In the genomic region with DNA sequence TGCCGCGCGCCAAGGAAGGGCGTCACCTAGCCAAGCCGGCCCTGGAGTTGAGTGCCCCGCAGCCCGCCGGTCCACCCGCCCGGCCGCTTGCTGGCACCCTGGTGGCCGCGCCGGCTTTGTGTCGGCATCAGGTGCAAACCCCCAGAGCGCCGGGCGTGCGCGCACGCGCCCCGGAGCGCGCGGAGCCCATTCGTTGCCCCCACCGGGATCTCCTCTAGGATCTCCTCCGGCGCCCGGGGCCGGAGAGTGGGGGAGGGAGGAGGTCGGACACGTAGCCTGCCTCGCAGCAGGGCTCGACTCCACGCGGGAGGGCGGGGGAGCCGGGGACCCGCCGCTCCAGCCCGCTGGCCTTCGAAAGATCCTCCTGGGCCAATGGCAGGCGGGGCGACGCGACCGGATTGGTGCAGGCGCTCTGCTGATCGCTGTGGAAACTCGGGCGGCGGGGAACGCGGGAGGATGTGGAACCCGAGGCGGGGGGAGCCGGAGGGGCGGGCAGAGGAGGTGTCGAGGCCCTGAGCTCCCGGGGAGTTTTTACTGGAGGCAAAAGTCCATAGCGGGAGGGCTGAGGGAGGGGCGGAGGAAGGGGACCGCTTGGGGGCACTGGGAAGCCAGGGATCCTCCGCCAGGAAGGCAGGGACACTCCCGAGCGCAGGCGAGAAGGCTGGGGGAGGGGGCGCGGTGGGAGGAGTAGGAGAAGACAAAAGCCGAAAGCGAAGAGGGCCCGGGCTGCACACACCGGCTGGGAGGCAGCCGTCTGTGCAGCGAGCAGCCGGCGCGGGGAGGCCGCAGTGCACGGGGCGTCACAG, we compare ENCODE assay signal across 8 cellular contexts. TPM values are rescaled to one million over a fixed set of nuclear protein-coding genes. Genes with fewer than 3 reads are reported as not detected.
A peak's percentile ranks its signal among the peaks of the same experiment; 100 is the strongest.
DNase-seq lines count a peak whose midpoint lies in the region; ATAC-seq and TF ChIP-seq lines count a peak whose summit lies in the region.

A gene (plus strand): TSS at position 728 of the 806 bp plus-strand sequence. CDS start 91 bp downstream, outside the sequence.

- no peaks in the 10 kb centered on the region for H3K9me3 Mint-ChIP-seq in activated naive CD4-positive, alpha-beta T cell treated with anti-CD3 and anti-CD28 coated beads, Interleukin-2, amount 10 ng/mL, durations not matched to agents 7 days and 5 days

- CTCF ChIA-PET in activated naive CD4-positive, alpha-beta T cell treated with anti-CD3 and anti-CD28 coated beads, Interleukin-2, amount 10 ng/mL, durations not matched to agents 7 days and 5 days (lab: Charles Lee) = interaction anchor here (1.8 to 2.7 kb wide), 2 partner anchors 9 to 12 kb away, joined by 4 to 20 read pairs; a partner anchor contains a TSS

- H3K27ac ChIP-seq in DND-41 (ENCODE audit: low read length) = peak within 1 kb of the TSS; percentile 99
- peak within 1 kb of the TSS; percentile 100 for H3K27ac ChIP-seq in neuronal stem cell (replicated peaks; ENCODE audit: low read length)
- peak within 1 kb of the TSS; percentile 83 for H3K27ac ChIP-seq in temporal lobe (ENCODE audit: low read depth, low read length)

- H3K18ac ChIP-seq in neuronal stem cell (ENCODE audit: low read length) = peak within 1 kb of the TSS; percentile 100

- peak within 1 kb of the TSS; percentile 95 for H2BK120ac ChIP-seq in neuronal stem cell (ENCODE audit: low read depth, low read length)

- peak within 1 kb of the TSS; percentile 90 for H3K9ac ChIP-seq in DND-41 (ENCODE audit: low read depth, low read length)
- peak within 1 kb of the TSS; percentile 100 for H3K9ac ChIP-seq in neuronal stem cell (ENCODE audit: low read depth, low read length, poor library complexity)

- H3K27me3 ChIP-seq in DND-41 (ENCODE audit: insufficient read depth, low read length, poor library complexity) = no peaks in the 10 kb centered on the region
- H3K27me3 ChIP-seq in neuronal stem cell (ENCODE audit: control insufficient read depth in 3 of 3, insufficient read depth in 3 of 3, low read depth in 1 of 3, low read length in 3 of 3) = no peaks in the 10 kb centered on the region

- TF ChIP-seq CTCF in DND-41 (IDR thresholded peaks at IDR 0.05; ENCODE audit: borderline replicate concordance, extremely low read depth, low read length, poor library complexity, severe bottlenecking) = peak; percentile 25

- H3K14ac ChIP-seq in neuronal stem cell (ENCODE audit: low read length) = peak within 1 kb of the TSS; percentile 99

- H3K27ac Mint-ChIP-seq in activated naive CD4-positive, alpha-beta T cell treated with anti-CD3 and anti-CD28 coated beads, Interleukin-2, amount 10 ng/mL, durations not matched to agents 7 days and 5 days = peak within 1 kb of the TSS; percentile 93

- peak within 1 kb of the TSS; percentile 82 for H2BK12ac ChIP-seq in neuronal stem cell (ENCODE audit: low read length)

- no peak within 1 kb of the TSS for H4K8ac ChIP-seq in neuronal stem cell (ENCODE audit: low read depth, low read length)

- H3K79me1 ChIP-seq in neuronal stem cell (ENCODE audit: low read depth, low read length) = peaks cover 7% of the 10 kb centered on the region

- H3K23ac ChIP-seq in neuronal stem cell (ENCODE audit: low read depth, low read length, poor library complexity) = peak within 1 kb of the TSS; percentile 97

- H2BK5ac ChIP-seq in neuronal stem cell (ENCODE audit: low read length) = peak within 1 kb of the TSS; percentile 100

- peak within 1 kb of the TSS; percentile 99 for H3K4ac ChIP-seq in neuronal stem cell (ENCODE audit: low read length)

- H2AFZ ChIP-seq in DND-41 (ENCODE audit: low read depth, low read length) (peak within 1 kb of the TSS; percentile 64), neuronal stem cell (ENCODE audit: low read length) (peak within 1 kb of the TSS; percentile 78)

- H4K20me1 ChIP-seq in DND-41 (ENCODE audit: insufficient read depth, low read length) = peaks cover 39% of the 10 kb centered on the region

- no CpG with 5 or more reads among the region's 83 CpGs for WGBS in neuronal stem cell (ENCODE audit: extremely low coverage in 2 of 2, insufficient read length in 2 of 2, insufficient replicate concordance in 1 of 2), 2 donors

- H2AK5ac ChIP-seq in neuronal stem cell (ENCODE audit: low read depth, low read length) = peak within 1 kb of the TSS; percentile 100

- H3K9me3 ChIP-seq in DND-41 (ENCODE audit: insufficient read depth, low read length, severe bottlenecking) = no peaks in the 10 kb centered on the region
- H3K9me3 ChIP-seq in neuronal stem cell (replicated peaks in 1 of 2; ENCODE audit: control insufficient read depth in 2 of 2, insufficient read depth in 1 of 2, low read depth in 1 of 2, low read length in 2 of 2) = no peaks in the 10 kb centered on the region

- H3K79me2 ChIP-seq in DND-41 (ENCODE audit: insufficient read depth, low read length) = peaks cover 60% of the 10 kb centered on the region

- H3K36me3 Mint-ChIP-seq in activated naive CD4-positive, alpha-beta T cell treated with anti-CD3 and anti-CD28 coated beads, Interleukin-2, amount 10 ng/mL, durations not matched to agents 7 days and 5 days = peaks cover 33% of the 10 kb centered on the region

- H3K27me3 Mint-ChIP-seq in activated naive CD4-positive, alpha-beta T cell treated with anti-CD3 and anti-CD28 coated beads, Interleukin-2, amount 10 ng/mL, durations not matched to agents 7 days and 5 days = peaks cover 46% of the 10 kb centered on the region

- H2BK15ac ChIP-seq in neuronal stem cell (ENCODE audit: low read length) = peak within 1 kb of the TSS; percentile 95

- DNase-seq in DND-41 (peak; percentile 96), LHCN-M2 (ENCODE audit: low read depth) (peak; percentile 71), SHP77 (lab: John Stamatoyannopoulos, UW) (peak; percentile 93 to 97), germinal center (ENCODE audit: low spot score) (peak; percentile 65), neuronal stem cell (ENCODE audit: low spot score) (peak; percentile 94)
- DNase-seq in activated naive CD4-positive, alpha-beta T cell treated with anti-CD3 and anti-CD28 coated beads, Interleukin-2, amount 10 ng/mL, durations not matched to agents 7 days and 5 days = peak; percentile 96

- peaks cover 51% of the 10 kb centered on the region for H3K4me1 Mint-ChIP-seq in activated naive CD4-positive, alpha-beta T cell treated with anti-CD3 and anti-CD28 coated beads, Interleukin-2, amount 10 ng/mL, durations not matched to agents 7 days and 5 days

- H3K36me3 ChIP-seq in DND-41 (ENCODE audit: insufficient read depth, low read length) (peaks cover 46% of the 10 kb centered on the region), neuronal stem cell (replicated peaks in 1 of 2; ENCODE audit: control insufficient read depth in 2 of 2, insufficient read depth in 2 of 2, low read length in 2 of 2) (peaks cover 21 to 46% of the 10 kb centered on the region in 2 donors)

- H4K91ac ChIP-seq in neuronal stem cell (ENCODE audit: low read depth, low read length, poor library complexity) = peak within 1 kb of the TSS; percentile 98

- peak within 1 kb of the TSS; percentile 81 for H3K4me2 ChIP-seq in DND-41 (ENCODE audit: insufficient read depth, low read length)
- H3K4me2 ChIP-seq in neuronal stem cell (ENCODE audit: insufficient read depth, low read length, poor library complexity, severe bottlenecking) = peak within 1 kb of the TSS; percentile 78

- H3K4me3 ChIP-seq in DND-41 (ENCODE audit: low read depth in 1 of 2, low read length in 2 of 2) (peak within 1 kb of the TSS; percentile 46 to 84), neuronal stem cell (ENCODE audit: low read length in 2 of 2) (peak within 1 kb of the TSS; percentile 88 to 100)

- H3K4me1 ChIP-seq in DND-41 (ENCODE audit: insufficient read depth, low read length) = peaks cover 50% of the 10 kb centered on the region
- peaks cover 28 to 42% of the 10 kb centered on the region in 2 donors for H3K4me1 ChIP-seq in neuronal stem cell (ENCODE audit: control insufficient read depth in 2 of 2, insufficient read depth in 1 of 2, low read depth in 1 of 2, low read length in 2 of 2)

- H3K4me3 Mint-ChIP-seq in activated naive CD4-positive, alpha-beta T cell treated with anti-CD3 and anti-CD28 coated beads, Interleukin-2, amount 10 ng/mL, durations not matched to agents 7 days and 5 days = peak within 1 kb of the TSS; percentile 89

- ATAC-seq in DND-41 (ENCODE audit: insufficient read depth, low read depth) (peak; percentile 82), GM21786 (IDR thresholded peaks at IDR 0.05; ENCODE audit: unreplicated experiment) (peak; percentile 67)

RNA-seq across cellular contexts. Expression of the gene that starts here (rescaled TPM):
- total RNA-seq in LHCN-M2 (2014; rRNA removed) (37.1 and 45.5 TPM in 2 replicates), temporal lobe (93.2 TPM)
- polyA plus RNA-seq in LHCN-M2 (2012) = 79.0 TPM
- polyA plus RNA-seq in neuronal stem cell (2013, experiment 1 of 2) = 515 TPM
- polyA plus RNA-seq in neuronal stem cell (2013, experiment 2 of 2) = 508 TPM

Comparison
In these comparisons a context has a peak if more than half of its experiments do, and no peak if none do; other contexts are left out.
1. Peak in every context shown above with its lines: DNase-seq, ATAC-seq, H3K4me3 ChIP-seq and H3K27ac ChIP-seq.